Comparison of ENCODE assay signal across 8 cellular contexts in the genomic region with DNA sequence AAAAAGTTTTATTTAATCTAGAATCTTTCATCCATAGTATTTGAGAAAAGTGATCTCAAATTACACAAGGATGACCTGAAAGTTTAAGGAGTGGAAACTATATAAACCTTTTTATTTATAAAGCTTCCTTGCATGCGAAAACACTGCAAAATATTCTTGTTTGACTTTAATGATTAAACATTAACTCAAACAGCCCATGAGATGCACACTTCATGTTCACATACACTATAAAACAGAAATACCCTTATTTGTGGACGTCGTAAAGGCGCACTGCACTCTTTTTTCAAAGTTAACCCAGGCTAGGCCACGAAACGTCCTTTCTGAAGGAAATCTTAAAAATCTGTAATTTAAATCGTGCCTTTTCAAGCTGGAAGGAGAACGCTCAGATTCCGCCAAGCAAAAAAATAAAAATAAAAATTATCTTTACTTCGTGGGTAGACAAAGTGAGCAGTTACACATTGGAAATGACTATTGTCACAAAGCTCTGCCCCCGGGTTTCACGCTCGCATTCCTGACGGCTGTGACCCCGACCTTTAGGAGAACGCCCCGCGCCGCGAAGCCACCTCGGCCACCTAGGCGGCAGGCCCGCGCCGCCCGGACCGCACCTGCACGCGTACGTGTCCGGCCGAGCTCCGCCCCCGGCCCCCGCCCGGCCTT. TPM values are rescaled to one million over a fixed set of nuclear protein-coding genes. Genes with fewer than 3 reads are reported as not detected.
A peak's percentile ranks its signal among the peaks of the same experiment; 100 is the strongest.
DNase-seq lines count a peak whose midpoint lies in the region; ATAC-seq and TF ChIP-seq lines count a peak whose summit lies in the region.

No MANE protein-coding gene starts in this region.

- H3K4me3 ChIP-seq in gastroesophageal sphincter (peak overlapping the region; percentile 48 to 85), skeletal muscle satellite cell (ENCODE audit: low read length) (peak overlapping the region; percentile 100)

- CTCF ChIA-PET in activated CD4-positive, alpha-beta memory T cell treated with anti-CD3 and anti-CD28 coated beads, Interleukin-2, amount 10 ng/mL, durations not matched to agents 7 days and 5 days (lab: Charles Lee) = interaction anchor here (0.9 to 2.4 kb wide), 3 partner anchors 11 to 295 kb away, joined by 3 to 24 read pairs (median 3); a partner anchor contains a TSS

- no peak for TF ChIP-seq EP300 in gastroesophageal sphincter (IDR thresholded peaks at IDR 0.05)

- no peaks in the 10 kb centered on the region for H3K27me3 Mint-ChIP-seq in T-helper 1 cell treated with Interleukin-12 subunit alpha and Interleukin-12 subunit beta and Interleukin-4 antibody, amounts not matched to agents 30 μg/mL and 1 μg/mL, for 36 hours (ENCODE audit: low read depth)
- peaks cover 2% of the 10 kb centered on the region for H3K27me3 Mint-ChIP-seq in activated CD4-positive, alpha-beta memory T cell treated with anti-CD3 and anti-CD28 coated beads, Interleukin-2, amount 10 ng/mL, durations not matched to agents 7 days and 5 days

- no peaks in the 10 kb centered on the region for H3K9me3 Mint-ChIP-seq in T-helper 1 cell treated with Interleukin-12 subunit alpha and Interleukin-12 subunit beta and Interleukin-4 antibody, amounts not matched to agents 30 μg/mL and 1 μg/mL, for 36 hours
- H3K9me3 Mint-ChIP-seq in activated CD4-positive, alpha-beta memory T cell treated with anti-CD3 and anti-CD28 coated beads, Interleukin-2, amount 10 ng/mL, durations not matched to agents 7 days and 5 days = no peaks in the 10 kb centered on the region

- H3K36me3 Mint-ChIP-seq in T-helper 1 cell treated with Interleukin-12 subunit alpha and Interleukin-12 subunit beta and Interleukin-4 antibody, amounts not matched to agents 30 μg/mL and 1 μg/mL, for 36 hours (ENCODE audit: low read depth) = peaks cover 23% of the 10 kb centered on the region
- peaks cover 19% of the 10 kb centered on the region for H3K36me3 Mint-ChIP-seq in activated CD4-positive, alpha-beta memory T cell treated with anti-CD3 and anti-CD28 coated beads, Interleukin-2, amount 10 ng/mL, durations not matched to agents 7 days and 5 days (ENCODE audit: low read depth)

- H3K36me3 ChIP-seq in gastroesophageal sphincter (peaks cover 0 to 35% of the 10 kb centered on the region in 2 donors), skeletal muscle satellite cell (ENCODE audit: insufficient read depth, low read length) (peaks cover 12% of the 10 kb centered on the region)

- no peak for TF ChIP-seq POLR2A in gastroesophageal sphincter (IDR thresholded peaks at IDR 0.05)

- H3K4me2 ChIP-seq in skeletal muscle satellite cell (ENCODE audit: low read length) = peak overlapping the region; percentile 82

- 1 to 4% methylated on average over 10 of the region's 36 CpGs for WGBS in gastroesophageal sphincter (ENCODE audit: low coverage in 1 of 2), 2 donors

- no peaks in the 10 kb centered on the region for H3K27me3 ChIP-seq in gastroesophageal sphincter
- no peaks in the 10 kb centered on the region for H3K27me3 ChIP-seq in skeletal muscle satellite cell (ENCODE audit: control insufficient read depth, insufficient read depth, low read length)

- POLR2A ChIA-PET in activated CD4-positive, alpha-beta memory T cell treated with anti-CD3 and anti-CD28 coated beads, Interleukin-2, amount 10 ng/mL, durations not matched to agents 7 days and 5 days (lab: Charles Lee) = interaction anchor here (0.8 to 5.3 kb wide), 11 partner anchors 10 to 750 kb away, joined by 3 to 115 read pairs (median 4); a partner anchor contains a TSS

- H3K4me1 ChIP-seq in gastroesophageal sphincter (peaks cover 0 to 32% (median 3%) of the 10 kb centered on the region in 3 donors), skeletal muscle satellite cell (ENCODE audit: control insufficient read depth, insufficient read depth, low read length) (no peaks in the 10 kb centered on the region)

- peak overlapping the region; percentile 80 to 98 (median 94) for H3K27ac ChIP-seq in gastroesophageal sphincter

- peak overlapping the region; percentile 78 for H3K4me3 Mint-ChIP-seq in T-helper 1 cell treated with Interleukin-12 subunit alpha and Interleukin-12 subunit beta and Interleukin-4 antibody, amounts not matched to agents 30 μg/mL and 1 μg/mL, for 36 hours
- peak overlapping the region; percentile 76 for H3K4me3 Mint-ChIP-seq in activated CD4-positive, alpha-beta memory T cell treated with anti-CD3 and anti-CD28 coated beads, Interleukin-2, amount 10 ng/mL, durations not matched to agents 7 days and 5 days

- ATAC-seq in gastroesophageal sphincter = no peak

- H3K9me3 ChIP-seq in gastroesophageal sphincter = no peaks in the 10 kb centered on the region
- H3K9me3 ChIP-seq in skeletal muscle satellite cell (replicated peaks; ENCODE audit: low read length) = no peaks in the 10 kb centered on the region

- H3K27ac Mint-ChIP-seq in T-helper 1 cell treated with Interleukin-12 subunit alpha and Interleukin-12 subunit beta and Interleukin-4 antibody, amounts not matched to agents 30 μg/mL and 1 μg/mL, for 36 hours = peak overlapping the region; percentile 80
- H3K27ac Mint-ChIP-seq in activated CD4-positive, alpha-beta memory T cell treated with anti-CD3 and anti-CD28 coated beads, Interleukin-2, amount 10 ng/mL, durations not matched to agents 7 days and 5 days = peak overlapping the region; percentile 75

- no peak for TF ChIP-seq CTCF in gastroesophageal sphincter (IDR thresholded peaks at IDR 0.05)

- DNase-seq in T-helper 1 cell (no peak), T-helper 9 cell (no peak), T1000 (lab: John Stamatoyannopoulos, UW) (no peak), activated gamma-delta T cell treated with Interleukin-2 at 50 U/mL for 16 hours (no peak)
- no peak for DNase-seq in activated CD4-positive, alpha-beta memory T cell treated with anti-CD3 and anti-CD28 coated beads, Interleukin-2, amount 10 ng/mL, durations not matched to agents 7 days and 5 days

- H3K4me1 Mint-ChIP-seq in T-helper 1 cell treated with Interleukin-12 subunit alpha and Interleukin-12 subunit beta and Interleukin-4 antibody, amounts not matched to agents 30 μg/mL and 1 μg/mL, for 36 hours (ENCODE audit: low read depth) = peaks cover 18% of the 10 kb centered on the region
- peaks cover 26% of the 10 kb centered on the region for H3K4me1 Mint-ChIP-seq in activated CD4-positive, alpha-beta memory T cell treated with anti-CD3 and anti-CD28 coated beads, Interleukin-2, amount 10 ng/mL, durations not matched to agents 7 days and 5 days

- H3K9ac ChIP-seq in skeletal muscle satellite cell (ENCODE audit: low read depth, low read length) = peak overlapping the region; percentile 99

RNA-seq across cellular contexts. Expression of a gene that starts 0.7 kb away (rescaled TPM):
- total RNA-seq in activated CD4-positive, alpha-beta memory T cell treated with anti-CD3 and anti-CD28 coated beads, Interleukin-2, amount 10 ng/mL, durations not matched to agents 7 days and 5 days = 10 to 100 TPM; 44.4 to 44.5 TPM
- 100 to 1,000 TPM; 184 to 244 (median 198) TPM for total RNA-seq in gastroesophageal sphincter
- total RNA-seq in skeletal muscle satellite cell (2012; rRNA removed) = 63.4 and 65.5 TPM in 2 replicates

RNA-seq across cellular contexts. Expression of a gene that starts 12.6 kb away (rescaled TPM):
- 10 to 100 TPM; 72.0 to 73.0 TPM for total RNA-seq in activated CD4-positive, alpha-beta memory T cell treated with anti-CD3 and anti-CD28 coated beads, Interleukin-2, amount 10 ng/mL, durations not matched to agents 7 days and 5 days
- 10 to 100 TPM; 38.1 to 58.7 (median 49.0) TPM for total RNA-seq in gastroesophageal sphincter
- total RNA-seq in skeletal muscle satellite cell (2012; rRNA removed) = 93.0 and 108 TPM in 2 replicates

Comparison
In these comparisons a context has a peak if more than half of its experiments do, and no peak if none do; other contexts are left out.
1. RNA of a gene that starts 0.7 kb away (total RNA-seq): 184 to 244 TPM in gastroesophageal sphincter; 44.4 to 44.5 TPM in activated CD4-positive, alpha-beta memory T cell treated with anti-CD3 and anti-CD28 coated beads, Interleukin-2, amount 10 ng/mL, durations not matched to agents 7 days and 5 days; every median in the first group is over 4 times any median in the second.